In genomic region chr11:1943977-1944376, GRCh38 we compare ENCODE assay signal across 13 cellular contexts. TPM values are rescaled to one million over a fixed set of nuclear protein-coding genes. Genes with fewer than 3 reads are reported as not detected.
A peak's percentile ranks its signal among the peaks of the same experiment; 100 is the strongest.
DNase-seq lines count a peak whose midpoint lies in the region; ATAC-seq, FAIRE-seq and TF ChIP-seq lines count a peak whose summit lies in the region.
"Had no signal": no experiment of that assay in that cellular context is flagged by ENCODE, and none has a peak within 500 bp of the region (broad histone marks: within the 10 kb centered on the region; RNA-seq: fewer than 3 reads in every experiment).

No MANE protein-coding gene starts in this region.

- dilution Hi-C loops in keratinocyte (cut with MboI; ENCODE audit: extremely low pct_ligation_motif_present, low sequenced_read_pairs), result no loop called here

- FAIRE-seq in H54 (lab: Jason Lieb, UNC) (no peak), keratinocyte (lab: Jason Lieb, UNC) (peak; percentile 84)
- FAIRE-seq: D721Med had no signal

- H3K4me2 ChIP-seq in keratinocyte (ENCODE audit: control insufficient read depth, extremely low read depth, insufficient read depth, low read depth, low read length), result peak overlapping the region; percentile 63

- H4K20me1 ChIP-seq in keratinocyte (ENCODE audit: control insufficient read depth, extremely low read depth, insufficient read depth, low read length), result no peaks in the 10 kb centered on the region

- peak; percentile 68 for DNase-seq in H54 (ENCODE audit: insufficient read length, low spot score)
- DNase-seq in activated T-helper 2 cell treated with anti-CD3 and anti-CD28 coated beads, Interferon-gamma antibody, Interleukin-2, Interleukin-4, amounts not matched to agents 10 μg/mL and 5 μg/mL and 100 μg/mL, durations not matched to agents 14 hours and 24 hours and 36 hours (ENCODE audit: low spot score), result peak; percentile 8
- peak; percentile 28 for DNase-seq in keratinocyte (ENCODE audit: low read depth, low spot score)
- no peak for DNase-seq in SIG-M5 treated with dmso at 0.1 percent for 504 hours (lab: John Stamatoyannopoulos, UW; ENCODE audit: unreplicated experiment)
- DNase-seq in pons (ENCODE audit: low spot score), result no peak
- DNase-seq: brain microvascular endothelial cell, NCI-H1436 treated with DMSO at 0.1 percent for 48 hours had no signal

- no peak overlapping the region for H3K27ac Mint-ChIP-seq in activated T-helper 2 cell treated with anti-CD3 and anti-CD28 coated beads, Interferon-gamma antibody, Interleukin-2, Interleukin-4, amounts not matched to agents 10 μg/mL and 5 μg/mL and 100 μg/mL, durations not matched to agents 14 hours and 24 hours and 36 hours
- H3K27ac Mint-ChIP-seq: stimulated activated naive CD8-positive, alpha-beta T cell treated with anti-CD3 and anti-CD28 coated beads, Interleukin-15, Interleukin-2, amounts not matched to agents 100 ng/mL and 50 ng/mL, for 24 hours had no signal

- no peak for TF ChIP-seq CTCF in keratinocyte (optimal IDR thresholded peaks at IDR 0.05 in 1 of 3, IDR thresholded peaks at IDR 0.05 in 1 of 3, conservative IDR thresholded peaks at IDR 0.05 in 1 of 3; ENCODE audit: extremely low read depth in 1 of 3, insufficient read depth in 2 of 3, low read length in 3 of 3)

- no peaks in the 10 kb centered on the region for H3K27me3 ChIP-seq in ACC112 (ENCODE audit: insufficient read depth, low read length)
- no peaks in the 10 kb centered on the region for H3K27me3 ChIP-seq in keratinocyte (ENCODE audit: control insufficient read depth, extremely low read depth, insufficient read depth, low read length)
- H3K27me3 ChIP-seq: brain microvascular endothelial cell had no signal

- H3K4me1 ChIP-seq in ACC112 (ENCODE audit: control insufficient read depth, insufficient read depth, low read length, unreplicated experiment), result peaks cover 10% of the 10 kb centered on the region
- peaks cover 15% of the 10 kb centered on the region for H3K4me1 ChIP-seq in keratinocyte (ENCODE audit: control insufficient read depth, extremely low read depth, insufficient read depth, low read length)

- H3K9me3 ChIP-seq in keratinocyte (ENCODE audit: control insufficient read depth, low read depth, low read length), result no peaks in the 10 kb centered on the region

- H2AFZ ChIP-seq in ACC112 (ENCODE audit: low read length, unreplicated experiment) (no peak overlapping the region), keratinocyte (ENCODE audit: control insufficient read depth, low read length) (no peak overlapping the region)

- H3K27ac ChIP-seq in ACC112 (ENCODE audit: low read depth, low read length), result no peak overlapping the region
- H3K27ac ChIP-seq in keratinocyte (ENCODE audit: control insufficient read depth, insufficient read depth, low read length), result no peak overlapping the region
- H3K27ac ChIP-seq: brain microvascular endothelial cell had no signal

- no peaks in the 10 kb centered on the region for H3K27me3 Mint-ChIP-seq in activated T-helper 2 cell treated with anti-CD3 and anti-CD28 coated beads, Interferon-gamma antibody, Interleukin-2, Interleukin-4, amounts not matched to agents 10 μg/mL and 5 μg/mL and 100 μg/mL, durations not matched to agents 14 hours and 24 hours and 36 hours (ENCODE audit: low read depth)
- H3K27me3 Mint-ChIP-seq: stimulated activated naive CD8-positive, alpha-beta T cell treated with anti-CD3 and anti-CD28 coated beads, Interleukin-15, Interleukin-2, amounts not matched to agents 100 ng/mL and 50 ng/mL, for 24 hours had no signal

- no peaks in the 10 kb centered on the region for H3K36me3 Mint-ChIP-seq in activated T-helper 2 cell treated with anti-CD3 and anti-CD28 coated beads, Interferon-gamma antibody, Interleukin-2, Interleukin-4, amounts not matched to agents 10 μg/mL and 5 μg/mL and 100 μg/mL, durations not matched to agents 14 hours and 24 hours and 36 hours (ENCODE audit: low read depth)

- H3K4me3 ChIP-seq in ACC112 (ENCODE audit: low read depth, low read length) (peak overlapping the region; percentile 24; the same call in 1 of the 2 replicates), keratinocyte (ENCODE audit: control insufficient read depth in 2 of 3, extremely low read depth in 1 of 3, insufficient read depth in 2 of 3, low read depth in 1 of 3, low read length in 3 of 3) (peak overlapping the region in 2 of 3 experiments; percentile 2 to 46)

- no peak overlapping the region for H3K4me3 Mint-ChIP-seq in activated T-helper 2 cell treated with anti-CD3 and anti-CD28 coated beads, Interferon-gamma antibody, Interleukin-2, Interleukin-4, amounts not matched to agents 10 μg/mL and 5 μg/mL and 100 μg/mL, durations not matched to agents 14 hours and 24 hours and 36 hours (ENCODE audit: low read depth)
- H3K4me3 Mint-ChIP-seq: stimulated activated naive CD8-positive, alpha-beta T cell treated with anti-CD3 and anti-CD28 coated beads, Interleukin-15, Interleukin-2, amounts not matched to agents 100 ng/mL and 50 ng/mL, for 24 hours had no signal

- H3K9me1 ChIP-seq in keratinocyte (ENCODE audit: control insufficient read depth, extremely low read depth, insufficient read depth, low read length), result no peaks in the 10 kb centered on the region

- no peak for ATAC-seq in GM18858 (IDR thresholded peaks at IDR 0.05; ENCODE audit: unreplicated experiment)
- no peak for ATAC-seq in HG02759 (IDR thresholded peaks at IDR 0.05; ENCODE audit: unreplicated experiment)

- H3K36me3 ChIP-seq in ACC112 (ENCODE audit: insufficient read depth, low read length), result no peaks in the 10 kb centered on the region
- H3K36me3 ChIP-seq in keratinocyte (ENCODE audit: control insufficient read depth in 2 of 2, extremely low read depth in 1 of 2, insufficient read depth in 2 of 2, low read length in 2 of 2), result no peaks in the 10 kb centered on the region
- H3K36me3 ChIP-seq: brain microvascular endothelial cell had no signal

- no peak overlapping the region for H3K9ac ChIP-seq in keratinocyte (ENCODE audit: control insufficient read depth, extremely low read depth, insufficient read depth, low read length)

- no peak for TF ChIP-seq POLR2A in H54 (IDR thresholded peaks at IDR 0.05; ENCODE audit: low read depth, low read length)

- H3K9me3 Mint-ChIP-seq in activated T-helper 2 cell treated with anti-CD3 and anti-CD28 coated beads, Interferon-gamma antibody, Interleukin-2, Interleukin-4, amounts not matched to agents 10 μg/mL and 5 μg/mL and 100 μg/mL, durations not matched to agents 14 hours and 24 hours and 36 hours, result no peaks in the 10 kb centered on the region
- H3K9me3 Mint-ChIP-seq: stimulated activated naive CD8-positive, alpha-beta T cell treated with anti-CD3 and anti-CD28 coated beads, Interleukin-15, Interleukin-2, amounts not matched to agents 100 ng/mL and 50 ng/mL, for 24 hours had no signal

- H3K4me1 Mint-ChIP-seq in activated T-helper 2 cell treated with anti-CD3 and anti-CD28 coated beads, Interferon-gamma antibody, Interleukin-2, Interleukin-4, amounts not matched to agents 10 μg/mL and 5 μg/mL and 100 μg/mL, durations not matched to agents 14 hours and 24 hours and 36 hours (ENCODE audit: low read depth), result peaks cover 3% of the 10 kb centered on the region

- H3K79me2 ChIP-seq in ACC112 (ENCODE audit: control insufficient read depth, insufficient read depth, low read length, unreplicated experiment) (no peaks in the 10 kb centered on the region), keratinocyte (ENCODE audit: control insufficient read depth, insufficient read depth, low read length) (no peaks in the 10 kb centered on the region)

- intact Hi-C loops in activated T-helper 2 cell treated with anti-CD3 and anti-CD28 coated beads, Interferon-gamma antibody, Interleukin-2, Interleukin-4, amounts not matched to agents 10 μg/mL and 5 μg/mL and 100 μg/mL, durations not matched to agents 14 hours and 24 hours and 36 hours (cut with micrococcal nuclease), result no loop called here

RNA-seq across cellular contexts. Expression of gene MRPL23, which starts 3.2 kb away (rescaled TPM):
- total RNA-seq in activated T-helper 2 cell treated with anti-CD3 and anti-CD28 coated beads, Interferon-gamma antibody, Interleukin-2, Interleukin-4, amounts not matched to agents 10 μg/mL and 5 μg/mL and 100 μg/mL, durations not matched to agents 14 hours and 24 hours and 36 hours, result 65.1 and 72.2 TPM in 2 replicates
- 56.4 to 84.2 TPM (median 68.2 TPM) in 3 replicates for polyA plus RNA-seq in keratinocyte
- polyA plus RNA-seq in keratinocyte (2011; ENCODE audit: low read depth), result 49.7 TPM
- polyA plus RNA-seq in keratinocyte (2011; cell fraction: cytosol; rRNA removed), result 29.6 and 66.3 TPM in 2 replicates
- polyA plus RNA-seq in keratinocyte (2011; cell fraction: nucleus; rRNA removed), result 20.1 and 20.2 TPM in 2 replicates
- 47.9 and 101 TPM in 2 replicates for polyA plus RNA-seq in keratinocyte (2012; ENCODE audit: low replicate concordance)
- 32.9 to 39.0 TPM (median 34.9 TPM) in 3 replicates for polyA minus RNA-seq in keratinocyte
- 90.7 TPM for polyA minus RNA-seq in keratinocyte (2011; cell fraction: cytosol; rRNA and poly(A)+ RNA removed)
- polyA minus RNA-seq in keratinocyte (2011; cell fraction: nucleus; rRNA and poly(A)+ RNA removed), result 6.9 and 7.1 TPM in 2 replicates

RNA-seq across cellular contexts. Expression of gene TNNT3, which starts 24.5 kb away (rescaled TPM):
- 2.0 and 2.9 TPM in 2 replicates for total RNA-seq in activated T-helper 2 cell treated with anti-CD3 and anti-CD28 coated beads, Interferon-gamma antibody, Interleukin-2, Interleukin-4, amounts not matched to agents 10 μg/mL and 5 μg/mL and 100 μg/mL, durations not matched to agents 14 hours and 24 hours and 36 hours
- 0.09 TPM in 1 of 3 replicates, not detected in the others for polyA plus RNA-seq in keratinocyte
- polyA plus RNA-seq in keratinocyte (2011; ENCODE audit: low read depth), result not detected
- polyA plus RNA-seq in keratinocyte (2011; cell fraction: cytosol; rRNA removed), result not detected in 2 replicates
- polyA plus RNA-seq in keratinocyte (2011; cell fraction: nucleus; rRNA removed), result not detected in 2 replicates
- polyA plus RNA-seq in keratinocyte (2012; ENCODE audit: low replicate concordance), result not detected in 2 replicates
- polyA minus RNA-seq in keratinocyte, result not detected in 3 replicates
- not detected for polyA minus RNA-seq in keratinocyte (2011; cell fraction: cytosol; rRNA and poly(A)+ RNA removed)
- polyA minus RNA-seq in keratinocyte (2011; cell fraction: nucleus; rRNA and poly(A)+ RNA removed), result not detected in 2 replicates
- total RNA-seq: renal cortical epithelial cell had no signal

RNA-seq across cellular contexts. Expression of gene PRR33, which starts 52.3 kb away (rescaled TPM):
- 0.05 TPM in 1 of 2 replicates, not detected in the other for total RNA-seq in activated T-helper 2 cell treated with anti-CD3 and anti-CD28 coated beads, Interferon-gamma antibody, Interleukin-2, Interleukin-4, amounts not matched to agents 10 μg/mL and 5 μg/mL and 100 μg/mL, durations not matched to agents 14 hours and 24 hours and 36 hours
- not detected in 3 replicates for polyA plus RNA-seq in keratinocyte
- polyA plus RNA-seq in keratinocyte (2011; ENCODE audit: low read depth), result not detected
- polyA plus RNA-seq in keratinocyte (2011; cell fraction: cytosol; rRNA removed), result not detected in 2 replicates
- not detected in 2 replicates for polyA plus RNA-seq in keratinocyte (2011; cell fraction: nucleus; rRNA removed)
- not detected in 2 replicates for polyA plus RNA-seq in keratinocyte (2012; ENCODE audit: low replicate concordance)
- polyA minus RNA-seq in keratinocyte, result not detected in 3 replicates
- not detected for polyA minus RNA-seq in keratinocyte (2011; cell fraction: cytosol; rRNA and poly(A)+ RNA removed)
- polyA minus RNA-seq in keratinocyte (2011; cell fraction: nucleus; rRNA and poly(A)+ RNA removed), result not detected in 2 replicates
- total RNA-seq: renal cortical epithelial cell had no signal

RNA-seq across cellular contexts. Expression of gene H19, which starts 53.7 kb away (rescaled TPM):
- total RNA-seq in activated T-helper 2 cell treated with anti-CD3 and anti-CD28 coated beads, Interferon-gamma antibody, Interleukin-2, Interleukin-4, amounts not matched to agents 10 μg/mL and 5 μg/mL and 100 μg/mL, durations not matched to agents 14 hours and 24 hours and 36 hours, result 0.34 TPM in 1 of 2 replicates, not detected in the other
- polyA plus RNA-seq in keratinocyte, result 1.9 to 26.9 TPM (median 15.6 TPM) in 3 replicates
- 8.1 TPM for polyA plus RNA-seq in keratinocyte (2011; ENCODE audit: low read depth)
- polyA plus RNA-seq in keratinocyte (2011; cell fraction: cytosol; rRNA removed), result 4.3 and 7.7 TPM in 2 replicates
- 3.3 and 6.4 TPM in 2 replicates for polyA plus RNA-seq in keratinocyte (2011; cell fraction: nucleus; rRNA removed)
- 4.8 and 7.3 TPM in 2 replicates for polyA plus RNA-seq in keratinocyte (2012; ENCODE audit: low replicate concordance)
- 2.0 to 8.4 TPM (median 4.5 TPM) in 3 replicates for polyA minus RNA-seq in keratinocyte
- 7.9 TPM for polyA minus RNA-seq in keratinocyte (2011; cell fraction: cytosol; rRNA and poly(A)+ RNA removed)
- polyA minus RNA-seq in keratinocyte (2011; cell fraction: nucleus; rRNA and poly(A)+ RNA removed), result 0.47 and 1.7 TPM in 2 replicates

Comparison
In these comparisons a context has a peak if more than half of its experiments do, and no peak if none do; other contexts are left out.
1. DNase-seq: peak in H54 (single experiment), activated T-helper 2 cell treated with anti-CD3 and anti-CD28 coated beads, Interferon-gamma antibody, Interleukin-2, Interleukin-4, amounts not matched to agents 10 μg/mL and 5 μg/mL and 100 μg/mL, durations not matched to agents 14 hours and 24 hours and 36 hours (single experiment) and keratinocyte (single experiment); none in SIG-M5 treated with dmso at 0.1 percent for 504 hours (single experiment) and pons (single experiment).